ENCODE assay signal across 11 cellular contexts in genomic region chr12:8231049-8231448, GRCh38. TPM values are rescaled to one million over a fixed set of nuclear protein-coding genes. Genes with fewer than 3 reads are reported as not detected.
"Had no signal": no experiment of that assay in that cellular context is flagged by ENCODE, and none has a peak within 500 bp of the region (broad histone marks: within the 10 kb centered on the region; RNA-seq: fewer than 3 reads in every experiment).

No MANE protein-coding gene starts in this region.

RNA-seq across cellular contexts. Expression of gene FAM90A1, which starts 3.6 kb away (rescaled TPM):
- total RNA-seq: naive thymus-derived CD8-positive, alpha-beta T cell; neural crest cell; omental fat pad; osteocyte; pulmonary artery endothelial cell; right atrium auricular region; sciatic nerve; smooth muscle cell; temporal lobe; thoracic aorta; vagina had no signal
- polyA plus RNA-seq: smooth muscle cell had no signal
